Comparison of ENCODE assay signal across 14 cellular contexts in genomic region chr9:88968799-88969198, GRCh38. TPM values are rescaled to one million over a fixed set of nuclear protein-coding genes. Genes with fewer than 3 reads are reported as not detected.
DNase-seq lines count a peak whose midpoint lies in the region; TF ChIP-seq lines count a peak whose summit lies in the region.
"Had no signal": no experiment of that assay in that cellular context is flagged by ENCODE, and none has a peak within 500 bp of the region (broad histone marks: within the 10 kb centered on the region; RNA-seq: fewer than 3 reads in every experiment).

No MANE protein-coding gene starts in this region.

- peak overlapping the region; percentile 43 for H3K27ac Mint-ChIP-seq in neural progenitor cell
- H3K27ac Mint-ChIP-seq in type B pancreatic cell = no peak overlapping the region
- H3K27ac Mint-ChIP-seq: B cell; CD4-positive, CD25-positive, alpha-beta regulatory T cell; CD8-positive, alpha-beta memory T cell had no signal

- no peaks in the 10 kb centered on the region for H3K79me2 ChIP-seq in neural progenitor cell (ENCODE audit: low read depth)

- no peak overlapping the region for H3K9ac ChIP-seq in neural progenitor cell
- H3K9ac ChIP-seq: BLaER1 treated with 17β-estradiol and CSF1 and Interleukin-3, amounts not matched to agents 10 nM and 100 nM; GM23248 had no signal

- no peak overlapping the region for H2AFZ ChIP-seq in neural progenitor cell (replicated peaks)
- H2AFZ ChIP-seq: GM23248 had no signal

- peaks cover 20% of the 10 kb centered on the region for H3F3A ChIP-seq in neural progenitor cell (ENCODE audit: low read depth)

- no peaks in the 10 kb centered on the region for H3K27me3 ChIP-seq in neural progenitor cell
- H3K27me3 ChIP-seq: BLaER1 treated with 17β-estradiol and CSF1 and Interleukin-3, amounts not matched to agents 10 nM and 100 nM had no signal

- H3K4me2 ChIP-seq in neural progenitor cell = no peak overlapping the region
- H3K4me2 ChIP-seq: BLaER1 treated with 17β-estradiol and CSF1 and Interleukin-3, amounts not matched to agents 10 nM and 100 nM had no signal

- peaks cover 4% of the 10 kb centered on the region for H3K9me3 Mint-ChIP-seq in neural progenitor cell
- H3K9me3 Mint-ChIP-seq in type B pancreatic cell = no peaks in the 10 kb centered on the region
- H3K9me3 Mint-ChIP-seq: CD8-positive, alpha-beta memory T cell had no signal

- H3K27ac ChIP-seq in C4-2B (peak overlapping the region; percentile 51), neural progenitor cell (no peak overlapping the region)
- H3K27ac ChIP-seq: BLaER1 treated with 17β-estradiol and CSF1 and Interleukin-3, amounts not matched to agents 10 nM and 100 nM; GM23248 had no signal

- H3K36me3 Mint-ChIP-seq in neural progenitor cell = no peaks in the 10 kb centered on the region
- no peaks in the 10 kb centered on the region for H3K36me3 Mint-ChIP-seq in type B pancreatic cell
- H3K36me3 Mint-ChIP-seq: CD4-positive, CD25-positive, alpha-beta regulatory T cell; CD8-positive, alpha-beta memory T cell had no signal

- H3K4me3 Mint-ChIP-seq in neural progenitor cell = no peak overlapping the region
- H3K4me3 Mint-ChIP-seq in type B pancreatic cell = no peak overlapping the region
- H3K4me3 Mint-ChIP-seq: B cell; CD4-positive, CD25-positive, alpha-beta regulatory T cell; CD8-positive, alpha-beta memory T cell had no signal

- no peaks in the 10 kb centered on the region for H3K9me3 ChIP-seq in neural progenitor cell (ENCODE audit: low read depth)

- H3K4me1 Mint-ChIP-seq in neural progenitor cell = peaks cover 19% of the 10 kb centered on the region
- H3K4me1 Mint-ChIP-seq in type B pancreatic cell (ENCODE audit: unreplicated experiment) = peaks cover 8% of the 10 kb centered on the region
- H3K4me1 Mint-ChIP-seq: B cell; CD4-positive, CD25-positive, alpha-beta regulatory T cell; CD8-positive, alpha-beta memory T cell had no signal

- H3K27me3 Mint-ChIP-seq in neural progenitor cell (ENCODE audit: insufficient read depth, low read depth) = peaks cover 28% of the 10 kb centered on the region
- no peaks in the 10 kb centered on the region for H3K27me3 Mint-ChIP-seq in type B pancreatic cell

- no peaks in the 10 kb centered on the region for H3K36me3 ChIP-seq in neural progenitor cell
- H3K36me3 ChIP-seq: BLaER1 treated with 17β-estradiol and CSF1 and Interleukin-3, amounts not matched to agents 10 nM and 100 nM had no signal

- peak; percentile 34 for DNase-seq in ecto neural progenitor cell (ENCODE audit: low spot score)
- no peak for DNase-seq in neural progenitor cell (ENCODE audit: low spot score)
- peak; percentile 55 for DNase-seq in type B pancreatic cell (ENCODE audit: extremely low spot score, unreplicated experiment)
- no peak for DNase-seq in D341Med (ENCODE audit: low spot score)
- DNase-seq in NCI-H2029 treated with DMSO at 0.1 percent for 48 hours (lab: John Stamatoyannopoulos, UW) = no peak
- DNase-seq: CD4-positive, CD25-positive, alpha-beta regulatory T cell; CD8-positive, alpha-beta memory T cell; COR-L47; GM23248; HCEC 1CT; IMR-90 had no signal

- TF ChIP-seq CTCF in C4-2B (conservative IDR thresholded peaks at IDR 0.05) (no peak), neural progenitor cell (IDR thresholded peaks at IDR 0.05) (no peak), type B pancreatic cell (conservative IDR thresholded peaks at IDR 0.05) (no peak)

- H3K4me1 ChIP-seq in neural progenitor cell = peaks cover 15% of the 10 kb centered on the region
- H3K4me1 ChIP-seq: BLaER1 treated with 17β-estradiol and CSF1 and Interleukin-3, amounts not matched to agents 10 nM and 100 nM had no signal

- no peak overlapping the region for H3K4me3 ChIP-seq in neural progenitor cell
- H3K4me3 ChIP-seq: BLaER1 treated with 17β-estradiol and CSF1 and Interleukin-3, amounts not matched to agents 10 nM and 100 nM; GM23248 had no signal

- no peaks in the 10 kb centered on the region for H4K20me1 ChIP-seq in neural progenitor cell (ENCODE audit: low read depth)
- H4K20me1 ChIP-seq: BLaER1 treated with 17β-estradiol and CSF1 and Interleukin-3, amounts not matched to agents 10 nM and 100 nM had no signal

RNA-seq across cellular contexts. Expression of gene S1PR3, which starts 22.5 kb away (rescaled TPM):
- total RNA-seq in neural progenitor cell (ENCODE audit: low replicate concordance) = 21.6 and 29.4 TPM in 2 replicates
- 9.3 and 37.9 TPM in 2 replicates for total RNA-seq in type B pancreatic cell (ENCODE audit: low replicate concordance)
- total RNA-seq: B cell; CD4-positive, CD25-positive, alpha-beta regulatory T cell had no signal

Comparison
In these comparisons a context has a peak if more than half of its experiments do, and no peak if none do; other contexts are left out.
1. DNase-seq: peak in ecto neural progenitor cell (single experiment) and type B pancreatic cell (single experiment); none in neural progenitor cell (single experiment), D341Med (single experiment) and NCI-H2029 treated with DMSO at 0.1 percent for 48 hours (single experiment).